1 cellular context compared by ENCODE assay signal in genomic region chr16:89159174-89159849, GRCh38.
TF ChIP-seq lines count a peak whose summit lies in the region.

No MANE protein-coding gene starts in this region.

TF ChIP-seq in HepG2, 621 proteins besides CTCF, POLR2A, EP300 and RAD21 (continued from another document and continues in another):
- no peak for TF ChIP-seq RFXAP (CRISPR knock-in tag; IDR thresholded peaks at IDR 0.05; ENCODE audit: borderline replicate concordance)
- no peak for TF ChIP-seq MTERF4 (CRISPR knock-in tag; IDR thresholded peaks at IDR 0.05)
- TF ChIP-seq SOX5 (CRISPR knock-in tag; IDR thresholded peaks at IDR 0.05; ENCODE audit: borderline replicate concordance): peak; percentile 67; the same call in 1 of the 2 replicates
- no peak for TF ChIP-seq ZNF549 (CRISPR knock-in tag; IDR thresholded peaks at IDR 0.05)
- no peak for TF ChIP-seq CENPX (CRISPR knock-in tag; IDR thresholded peaks at IDR 0.05)
- TF ChIP-seq ZNF383 (CRISPR knock-in tag; IDR thresholded peaks at IDR 0.05; ENCODE audit: borderline replicate concordance): 0 out of 2 replicates have a peak, but pooled peaks have one; percentile 62
- TF ChIP-seq SALL1 (CRISPR knock-in tag; IDR thresholded peaks at IDR 0.05): peak; percentile 95
- TF ChIP-seq, protein P1, sequence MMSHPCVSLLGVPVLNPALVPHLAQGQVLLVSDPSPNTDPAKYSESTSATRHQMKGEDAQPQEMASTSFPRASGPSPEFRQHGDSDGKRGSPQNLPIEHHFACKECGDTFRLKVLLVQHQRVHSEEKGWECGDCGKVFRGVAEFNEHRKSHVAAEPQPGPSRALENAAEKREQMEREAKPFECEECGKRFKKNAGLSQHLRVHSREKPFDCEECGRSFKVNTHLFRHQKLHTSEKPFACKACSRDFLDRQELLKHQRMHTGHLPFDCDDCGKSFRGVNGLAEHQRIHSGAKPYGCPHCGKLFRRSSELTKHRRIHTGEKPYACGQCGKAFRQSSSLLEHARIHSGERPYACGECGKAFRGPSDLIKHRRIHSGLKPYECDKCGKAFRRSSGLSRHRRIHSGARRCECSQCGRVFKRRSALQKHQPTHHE (CRISPR knock-in tag; IDR thresholded peaks at IDR 0.05; ENCODE audit: borderline replicate concordance): no peak
- no peak for TF ChIP-seq ZNF850 (CRISPR knock-in tag; conservative IDR thresholded peaks at IDR 0.05)
- TF ChIP-seq, protein P2, sequence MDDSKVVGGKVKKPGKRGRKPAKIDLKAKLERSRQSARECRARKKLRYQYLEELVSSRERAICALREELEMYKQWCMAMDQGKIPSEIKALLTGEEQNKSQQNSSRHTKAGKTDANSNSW (CRISPR knock-in tag; IDR thresholded peaks at IDR 0.05; ENCODE audit: borderline replicate concordance): peak; percentile 92; the same call in 1 of the 2 replicates
- no peak for TF ChIP-seq HCFC1 (IDR thresholded peaks at IDR 0.05; ENCODE audit: low read depth, low read length)
- TF ChIP-seq, protein P3, sequence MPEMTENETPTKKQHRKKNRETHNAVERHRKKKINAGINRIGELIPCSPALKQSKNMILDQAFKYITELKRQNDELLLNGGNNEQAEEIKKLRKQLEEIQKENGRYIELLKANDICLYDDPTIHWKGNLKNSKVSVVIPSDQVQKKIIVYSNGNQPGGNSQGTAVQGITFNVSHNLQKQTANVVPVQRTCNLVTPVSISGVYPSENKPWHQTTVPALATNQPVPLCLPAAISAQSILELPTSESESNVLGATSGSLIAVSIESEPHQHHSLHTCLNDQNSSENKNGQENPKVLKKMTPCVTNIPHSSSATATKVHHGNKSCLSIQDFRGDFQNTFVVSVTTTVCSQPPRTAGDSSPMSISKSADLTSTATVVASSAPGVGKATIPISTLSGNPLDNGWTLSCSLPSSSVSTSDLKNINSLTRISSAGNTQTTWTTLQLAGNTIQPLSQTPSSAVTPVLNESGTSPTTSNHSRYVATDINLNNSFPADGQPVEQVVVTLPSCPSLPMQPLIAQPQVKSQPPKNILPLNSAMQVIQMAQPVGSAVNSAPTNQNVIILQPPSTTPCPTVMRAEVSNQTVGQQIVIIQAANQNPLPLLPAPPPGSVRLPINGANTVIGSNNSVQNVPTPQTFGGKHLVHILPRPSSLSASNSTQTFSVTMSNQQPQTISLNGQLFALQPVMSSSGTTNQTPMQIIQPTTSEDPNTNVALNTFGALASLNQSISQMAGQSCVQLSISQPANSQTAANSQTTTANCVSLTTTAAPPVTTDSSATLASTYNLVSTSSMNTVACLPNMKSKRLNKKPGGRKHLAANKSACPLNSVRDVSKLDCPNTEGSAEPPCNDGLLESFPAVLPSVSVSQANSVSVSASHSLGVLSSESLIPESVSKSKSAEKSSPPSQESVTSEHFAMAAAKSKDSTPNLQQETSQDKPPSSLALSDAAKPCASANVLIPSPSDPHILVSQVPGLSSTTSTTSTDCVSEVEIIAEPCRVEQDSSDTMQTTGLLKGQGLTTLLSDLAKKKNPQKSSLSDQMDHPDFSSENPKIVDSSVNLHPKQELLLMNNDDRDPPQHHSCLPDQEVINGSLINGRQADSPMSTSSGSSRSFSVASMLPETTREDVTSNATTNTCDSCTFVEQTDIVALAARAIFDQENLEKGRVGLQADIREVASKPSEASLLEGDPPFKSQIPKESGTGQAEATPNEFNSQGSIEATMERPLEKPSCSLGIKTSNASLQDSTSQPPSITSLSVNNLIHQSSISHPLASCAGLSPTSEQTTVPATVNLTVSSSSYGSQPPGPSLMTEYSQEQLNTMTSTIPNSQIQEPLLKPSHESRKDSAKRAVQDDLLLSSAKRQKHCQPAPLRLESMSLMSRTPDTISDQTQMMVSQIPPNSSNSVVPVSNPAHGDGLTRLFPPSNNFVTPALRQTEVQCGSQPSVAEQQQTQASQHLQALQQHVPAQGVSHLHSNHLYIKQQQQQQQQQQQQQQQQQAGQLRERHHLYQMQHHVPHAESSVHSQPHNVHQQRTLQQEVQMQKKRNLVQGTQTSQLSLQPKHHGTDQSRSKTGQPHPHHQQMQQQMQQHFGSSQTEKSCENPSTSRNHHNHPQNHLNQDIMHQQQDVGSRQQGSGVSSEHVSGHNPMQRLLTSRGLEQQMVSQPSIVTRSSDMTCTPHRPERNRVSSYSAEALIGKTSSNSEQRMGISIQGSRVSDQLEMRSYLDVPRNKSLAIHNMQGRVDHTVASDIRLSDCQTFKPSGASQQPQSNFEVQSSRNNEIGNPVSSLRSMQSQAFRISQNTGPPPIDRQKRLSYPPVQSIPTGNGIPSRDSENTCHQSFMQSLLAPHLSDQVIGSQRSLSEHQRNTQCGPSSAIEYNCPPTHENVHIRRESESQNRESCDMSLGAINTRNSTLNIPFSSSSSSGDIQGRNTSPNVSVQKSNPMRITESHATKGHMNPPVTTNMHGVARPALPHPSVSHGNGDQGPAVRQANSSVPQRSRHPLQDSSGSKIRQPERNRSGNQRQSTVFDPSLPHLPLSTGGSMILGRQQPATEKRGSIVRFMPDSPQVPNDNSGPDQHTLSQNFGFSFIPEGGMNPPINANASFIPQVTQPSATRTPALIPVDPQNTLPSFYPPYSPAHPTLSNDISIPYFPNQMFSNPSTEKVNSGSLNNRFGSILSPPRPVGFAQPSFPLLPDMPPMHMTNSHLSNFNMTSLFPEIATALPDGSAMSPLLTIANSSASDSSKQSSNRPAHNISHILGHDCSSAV (CRISPR knock-in tag; IDR thresholded peaks at IDR 0.05; ENCODE audit: borderline replicate concordance): 0 out of 2 replicates have a peak, but pooled peaks have one; percentile 85
- no peak for TF ChIP-seq PHB2 (IDR thresholded peaks at IDR 0.05; ENCODE audit: partially characterized antibody)
- peak; percentile 85; the same call in 1 of the 2 replicates for TF ChIP-seq MEF2D (CRISPR knock-in tag; IDR thresholded peaks at IDR 0.05)
- 0 out of 2 replicates have a peak, but pooled peaks have one; percentile 35 for TF ChIP-seq ZNF839 (CRISPR knock-in tag; IDR thresholded peaks at IDR 0.05; ENCODE audit: borderline replicate concordance)
- no peak for TF ChIP-seq SETDB1 (CRISPR knock-in tag; IDR thresholded peaks at IDR 0.05; ENCODE audit: borderline replicate concordance)
- TF ChIP-seq ZNF747 (CRISPR knock-in tag; IDR thresholded peaks at IDR 0.05; ENCODE audit: borderline replicate concordance): no peak
- peak; percentile 88 for TF ChIP-seq ZNF616 (CRISPR knock-in tag; IDR thresholded peaks at IDR 0.05; ENCODE audit: low read depth)
- 0 out of 2 replicates have a peak, but pooled peaks have one; percentile 43 for TF ChIP-seq ZNF737 (CRISPR knock-in tag; IDR thresholded peaks at IDR 0.05; ENCODE audit: borderline replicate concordance)
- TF ChIP-seq ZNF256 (CRISPR knock-in tag; conservative IDR thresholded peaks at IDR 0.05): no peak
- TF ChIP-seq RBM22 (optimal IDR thresholded peaks at IDR 0.05; ENCODE audit: low read length): no peak
- TF ChIP-seq JARID2 (CRISPR knock-in tag; IDR thresholded peaks at IDR 0.05; ENCODE audit: insufficient replicate concordance): no peak
- TF ChIP-seq, protein P4, sequence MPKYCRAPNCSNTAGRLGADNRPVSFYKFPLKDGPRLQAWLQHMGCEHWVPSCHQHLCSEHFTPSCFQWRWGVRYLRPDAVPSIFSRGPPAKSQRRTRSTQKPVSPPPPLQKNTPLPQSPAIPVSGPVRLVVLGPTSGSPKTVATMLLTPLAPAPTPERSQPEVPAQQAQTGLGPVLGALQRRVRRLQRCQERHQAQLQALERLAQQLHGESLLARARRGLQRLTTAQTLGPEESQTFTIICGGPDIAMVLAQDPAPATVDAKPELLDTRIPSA (CRISPR knock-in tag; IDR thresholded peaks at IDR 0.05; ENCODE audit: borderline replicate concordance): no peak
- no peak for TF ChIP-seq TGIF2 (CRISPR knock-in tag; IDR thresholded peaks at IDR 0.05)
- peak; percentile 93; the same call in 1 of the 2 replicates for TF ChIP-seq ZNF766 (CRISPR knock-in tag; IDR thresholded peaks at IDR 0.05; ENCODE audit: borderline replicate concordance)
- peak; percentile 90; the same call in 1 of the 2 replicates for TF ChIP-seq NFATC3 (CRISPR knock-in tag; IDR thresholded peaks at IDR 0.05)
- TF ChIP-seq SIN3A (IDR thresholded peaks at IDR 0.05; ENCODE audit: borderline replicate concordance, low read depth, low read length): no peak
- TF ChIP-seq ZNF451 (CRISPR knock-in tag; IDR thresholded peaks at IDR 0.05): peak; percentile 78; the same call in 1 of the 2 replicates
- no peak for TF ChIP-seq ZNF432 (CRISPR knock-in tag; IDR thresholded peaks at IDR 0.05; ENCODE audit: borderline replicate concordance)
- no peak for TF ChIP-seq RFXANK (CRISPR knock-in tag; IDR thresholded peaks at IDR 0.05)
- TF ChIP-seq, protein P5, sequence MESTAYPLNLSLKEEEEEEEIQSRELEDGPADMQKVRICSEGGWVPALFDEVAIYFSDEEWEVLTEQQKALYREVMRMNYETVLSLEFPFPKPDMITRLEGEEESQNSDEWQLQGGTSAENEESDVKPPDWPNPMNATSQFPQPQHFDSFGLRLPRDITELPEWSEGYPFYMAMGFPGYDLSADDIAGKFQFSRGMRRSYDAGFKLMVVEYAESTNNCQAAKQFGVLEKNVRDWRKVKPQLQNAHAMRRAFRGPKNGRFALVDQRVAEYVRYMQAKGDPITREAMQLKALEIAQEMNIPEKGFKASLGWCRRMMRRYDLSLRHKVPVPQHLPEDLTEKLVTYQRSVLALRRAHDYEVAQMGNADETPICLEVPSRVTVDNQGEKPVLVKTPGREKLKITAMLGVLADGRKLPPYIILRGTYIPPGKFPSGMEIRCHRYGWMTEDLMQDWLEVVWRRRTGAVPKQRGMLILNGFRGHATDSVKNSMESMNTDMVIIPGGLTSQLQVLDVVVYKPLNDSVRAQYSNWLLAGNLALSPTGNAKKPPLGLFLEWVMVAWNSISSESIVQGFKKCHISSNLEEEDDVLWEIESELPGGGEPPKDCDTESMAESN (CRISPR knock-in tag; conservative IDR thresholded peaks at IDR 0.05): peak; percentile 98
- TF ChIP-seq ZNF264 (CRISPR knock-in tag; IDR thresholded peaks at IDR 0.05): peak; percentile 76; the same call in 1 of the 2 replicates
- peak; percentile 95; the same call in 1 of the 2 replicates for TF ChIP-seq TBX2 (CRISPR knock-in tag; IDR thresholded peaks at IDR 0.05; ENCODE audit: borderline replicate concordance)
- TF ChIP-seq DMAP1 (CRISPR knock-in tag; IDR thresholded peaks at IDR 0.05): peak; percentile 60; the same call in 1 of the 2 replicates
- no peak for TF ChIP-seq ZNF326 (CRISPR knock-in tag; IDR thresholded peaks at IDR 0.05; ENCODE audit: borderline replicate concordance)
- TF ChIP-seq, protein P6, sequence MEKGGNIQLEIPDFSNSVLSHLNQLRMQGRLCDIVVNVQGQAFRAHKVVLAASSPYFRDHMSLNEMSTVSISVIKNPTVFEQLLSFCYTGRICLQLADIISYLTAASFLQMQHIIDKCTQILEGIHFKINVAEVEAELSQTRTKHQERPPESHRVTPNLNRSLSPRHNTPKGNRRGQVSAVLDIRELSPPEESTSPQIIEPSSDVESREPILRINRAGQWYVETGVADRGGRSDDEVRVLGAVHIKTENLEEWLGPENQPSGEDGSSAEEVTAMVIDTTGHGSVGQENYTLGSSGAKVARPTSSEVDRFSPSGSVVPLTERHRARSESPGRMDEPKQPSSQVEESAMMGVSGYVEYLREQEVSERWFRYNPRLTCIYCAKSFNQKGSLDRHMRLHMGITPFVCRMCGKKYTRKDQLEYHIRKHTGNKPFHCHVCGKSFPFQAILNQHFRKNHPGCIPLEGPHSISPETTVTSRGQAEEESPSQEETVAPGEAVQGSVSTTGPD (CRISPR knock-in tag; IDR thresholded peaks at IDR 0.05): no peak
- no peak for TF ChIP-seq ZNF33A (CRISPR knock-in tag; IDR thresholded peaks at IDR 0.05; ENCODE audit: borderline replicate concordance)
- peak; percentile 96 for TF ChIP-seq HNF4A (CRISPR knock-in tag; IDR thresholded peaks at IDR 0.05)
- TF ChIP-seq ZNF790 (CRISPR knock-in tag; IDR thresholded peaks at IDR 0.05; ENCODE audit: borderline replicate concordance): peak; percentile 69; the same call in 1 of the 2 replicates
- TF ChIP-seq ZNF598 (CRISPR knock-in tag; IDR thresholded peaks at IDR 0.05; ENCODE audit: borderline replicate concordance): peak; percentile 92
- TF ChIP-seq ZNF143 (CRISPR knock-in tag; IDR thresholded peaks at IDR 0.05): peak; percentile 66
- no peak for TF ChIP-seq HMGA1 (CRISPR knock-in tag; conservative IDR thresholded peaks at IDR 0.05)
- no peak for TF ChIP-seq NPAS2 (CRISPR knock-in tag; IDR thresholded peaks at IDR 0.05; ENCODE audit: borderline replicate concordance)
- no peak for TF ChIP-seq MAFK (conservative IDR thresholded peaks at IDR 0.05 in 1 of 2, IDR thresholded peaks at IDR 0.05 in 1 of 2; ENCODE audit: low read length in 2 of 2)
- TF ChIP-seq TSC22D2 (CRISPR knock-in tag; IDR thresholded peaks at IDR 0.05; ENCODE audit: borderline replicate concordance): no peak
- peak; percentile 17; the same call in 1 of the 2 replicates for TF ChIP-seq SKIL (CRISPR knock-in tag; IDR thresholded peaks at IDR 0.05; ENCODE audit: borderline replicate concordance)
